In genomic region chr20:16566080-16566479, GRCh38 we compare ENCODE assay signal across 28 cellular contexts.
"Had no signal": no experiment of that assay in that cellular context is flagged by ENCODE, and none has a peak within 500 bp of the region (broad histone marks: within the 10 kb centered on the region; RNA-seq: fewer than 3 reads in every experiment).

No MANE protein-coding gene starts in this region.

- H3K27me3 ChIP-seq: adrenal gland, body of pancreas, colonic mucosa, gastroesophageal sphincter, hepatocyte, neutrophil, ovary, sigmoid colon, upper lobe of left lung, vagina had no signal

- H3K4me2 ChIP-seq: hepatocyte had no signal

- H3K36me3 ChIP-seq: adrenal gland, colonic mucosa, gastroesophageal sphincter, neutrophil, ovary, sigmoid colon, upper lobe of left lung, vagina, WERI-Rb-1 had no signal

- H3K9me3 ChIP-seq: adrenal gland, body of pancreas, colonic mucosa, gastroesophageal sphincter, neutrophil, ovary, psoas muscle, sigmoid colon, upper lobe of left lung, vagina had no signal

- H3K4me3 ChIP-seq: adrenal gland, body of pancreas, colonic mucosa, gastroesophageal sphincter, hepatocyte, ovary, psoas muscle, sigmoid colon, upper lobe of left lung, vagina had no signal

- DNase-seq: activated CD4-positive, alpha-beta T cell treated with anti-CD3 and anti-CD28 coated beads for 48 hours; activated CD4-positive, alpha-beta T cell treated with anti-CD3 and anti-CD28 coated beads, Interleukin-2, amount 50 U/mL, for 48 hours; activated CD8-positive, alpha-beta memory T cell treated with anti-CD3 and anti-CD28 coated beads for 24 hours; activated effector memory CD4-positive, alpha-beta T cell treated with anti-CD3 and anti-CD28 coated beads, Interleukin-2, amount 50 U/mL, for 16 hours; activated naive CD4-positive, alpha-beta T cell treated with anti-CD3 and anti-CD28 coated beads for 36 hours; activated naive CD8-positive, alpha-beta T cell treated with anti-CD3 and anti-CD28 coated beads for 36 hours; activated T-cell treated with anti-CD3 and anti-CD28 coated beads, Interleukin-2, amount 50 U/mL, for 1 hour; adrenal gland; aorta; body of pancreas; cerebellar nuclear complex; colonic mucosa; effector CD8-positive, alpha-beta T cell; islet precursor cell; left ventricle myocardium superior; ovary; psoas muscle; sigmoid colon; small intestine; stimulated activated CD4-positive, alpha-beta T cell treated with anti-CD3 and anti-CD28 coated beads, Interleukin-4, amount 100 ng/mL, for 24 hours; stimulated activated naive CD8-positive, alpha-beta T cell treated with anti-CD3 and anti-CD28 coated beads, Interleukin-15, amount 100 ng/mL, for 72 hours; substantia nigra; upper lobe of left lung; WERI-Rb-1 had no signal

- H3K27ac ChIP-seq: adrenal gland, body of pancreas, colonic mucosa, gastroesophageal sphincter, hepatocyte, neutrophil, ovary, psoas muscle, sigmoid colon, upper lobe of left lung, vagina, WERI-Rb-1 had no signal

- H2AFZ ChIP-seq: hepatocyte had no signal

- H3K4me1 ChIP-seq: colonic mucosa, psoas muscle, sigmoid colon had no signal
